12 cellular contexts compared by ENCODE assay signal in the genomic region with DNA sequence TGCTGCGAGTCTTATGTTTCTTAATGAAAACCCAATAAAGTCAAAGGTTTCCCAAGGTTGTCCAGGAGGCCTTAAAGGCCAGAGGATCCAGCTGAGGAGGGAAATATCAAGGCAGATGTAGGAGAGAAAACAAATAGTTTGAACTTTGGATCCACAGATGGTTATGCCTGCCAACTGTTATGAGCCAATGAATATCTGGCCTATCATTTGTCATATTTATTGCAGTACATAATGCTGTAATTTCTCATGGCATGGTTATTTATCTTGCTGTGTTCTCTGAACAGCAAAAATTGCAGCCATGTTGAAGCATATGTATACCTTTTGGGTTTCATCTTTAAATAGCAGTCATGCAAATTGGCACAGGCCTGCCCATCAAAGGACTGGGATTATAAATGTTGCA. TPM values are rescaled to one million over a fixed set of nuclear protein-coding genes. Genes with fewer than 3 reads are reported as not detected.
"Had no signal": no experiment of that assay in that cellular context is flagged by ENCODE, and none has a peak within 500 bp of the region (broad histone marks: within the 10 kb centered on the region; RNA-seq: fewer than 3 reads in every experiment).

No MANE protein-coding gene starts in this region.

- H3K9me3 ChIP-seq: tibial artery had no signal

- DNase-seq: activated CD4-positive, alpha-beta T cell treated with anti-CD3 and anti-CD28 coated beads for 4 hours; activated CD8-positive, alpha-beta memory T cell treated with anti-CD3 and anti-CD28 coated beads, Interleukin-2, amount 50 U/mL, for 48 hours; activated CD8-positive, alpha-beta T cell treated with anti-CD3 and anti-CD28 coated beads, Interleukin-2, amount 10 ng/mL, durations not matched to agents 7 days and 5 days; activated naive CD8-positive, alpha-beta T cell treated with anti-CD3 and anti-CD28 coated beads, Interleukin-2, amount 10 ng/mL, durations not matched to agents 7 days and 5 days; aorta; endodermal cell; foreskin fibroblast; left cardiac atrium; T-cell; tibial artery had no signal

- H3K27me3 ChIP-seq: tibial artery had no signal

- H3K36me3 ChIP-seq: tibial artery had no signal

- H3K4me3 ChIP-seq: skin epidermis, tibial artery had no signal

- H3K27ac ChIP-seq: skin epidermis, tibial artery had no signal

- H3K4me1 ChIP-seq: tibial artery had no signal

- ATAC-seq: activated CD8-positive, alpha-beta T cell treated with anti-CD3 and anti-CD28 coated beads, Interleukin-2, amount 10 ng/mL, durations not matched to agents 7 days and 5 days; T-cell had no signal

RNA-seq across cellular contexts. Expression of a gene that starts 38.2 kb away (rescaled TPM):
- total RNA-seq: activated CD8-positive, alpha-beta T cell treated with anti-CD3 and anti-CD28 coated beads, Interleukin-2, amount 10 ng/mL, durations not matched to agents 7 days and 5 days; activated naive CD8-positive, alpha-beta T cell treated with anti-CD3 and anti-CD28 coated beads, Interleukin-2, amount 10 ng/mL, durations not matched to agents 7 days and 5 days; endodermal cell had no signal
- polyA plus RNA-seq: neural cell had no signal
